ENCODE assay signal across 18 cellular contexts in the genomic region with DNA sequence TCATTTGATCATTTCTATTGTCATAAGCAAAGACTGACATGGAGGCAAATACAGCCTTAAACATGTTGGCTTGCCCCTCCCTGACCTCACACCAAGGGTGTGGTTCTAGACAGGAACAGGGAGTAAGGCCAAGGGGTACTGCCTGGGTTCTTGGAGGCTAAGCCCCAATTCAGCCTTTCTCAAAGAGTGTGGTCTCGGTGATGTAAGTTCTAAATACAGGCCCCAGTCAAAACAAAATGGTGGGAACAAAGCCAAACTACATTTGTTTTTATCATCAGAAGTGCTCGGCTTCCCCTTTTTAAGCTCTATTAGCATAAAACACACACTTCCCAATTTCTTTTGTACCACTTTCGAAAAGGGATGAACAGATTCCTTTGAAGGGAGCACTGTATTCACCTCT.
DNase-seq lines count a peak whose midpoint lies in the region; ATAC-seq and TF ChIP-seq lines count a peak whose summit lies in the region.
"Had no signal": no experiment of that assay in that cellular context is flagged by ENCODE, and none has a peak within 500 bp of the region (broad histone marks: within the 10 kb centered on the region; RNA-seq: fewer than 3 reads in every experiment).

No MANE protein-coding gene starts in this region.

- H3K27me3 ChIP-seq in muscle layer of colon (ENCODE audit: control insufficient read depth in 1 of 2, insufficient read depth in 2 of 2, low read length in 2 of 2) (no peaks in the 10 kb centered on the region), upper lobe of right lung (no peaks in the 10 kb centered on the region), testis (no peaks in the 10 kb centered on the region)
- H3K27me3 ChIP-seq: right lobe of liver had no signal

- peaks cover 46% of the 10 kb centered on the region for H3K4me1 ChIP-seq in muscle layer of colon (ENCODE audit: insufficient read depth, low read length)
- no peaks in the 10 kb centered on the region for H3K4me1 ChIP-seq in upper lobe of right lung
- peaks cover 6% of the 10 kb centered on the region for H3K4me1 ChIP-seq in testis
- H3K4me1 ChIP-seq: BE2C, right lobe of liver had no signal

- WGBS in testis, 2 donors, result 56 to 73% methylated on average over 3 of the region's 3 CpGs

- no peaks in the 10 kb centered on the region for H3K36me3 ChIP-seq in muscle layer of colon (ENCODE audit: insufficient read depth, low read length)
- no peaks in the 10 kb centered on the region for H3K36me3 ChIP-seq in upper lobe of right lung
- H3K36me3 ChIP-seq in testis (ENCODE audit: low read depth, missing control alignments), result no peaks in the 10 kb centered on the region
- H3K36me3 ChIP-seq: BE2C, right lobe of liver had no signal

- H3K27ac ChIP-seq in coronary artery (peak overlapping the region; percentile 15 to 24), muscle layer of colon (ENCODE audit: low read depth, low read length) (peak overlapping the region; percentile 6), upper lobe of right lung (no peak overlapping the region), testis (no peak overlapping the region)
- H3K27ac ChIP-seq: 22Rv1, right lobe of liver had no signal

- no peak for TF ChIP-seq POLR2A in testis (IDR thresholded peaks at IDR 0.05)

- in situ Hi-C loops in GM13977 (cut with MboI; ENCODE audit: low pct_unique_long_range_greater_than_20kb, low sequenced_read_pairs, unreplicated experiment), result no loop called here

- TF ChIP-seq CTCF in coronary artery (IDR thresholded peaks at IDR 0.05) (no peak), upper lobe of right lung (IDR thresholded peaks at IDR 0.05) (no peak), testis (IDR thresholded peaks at IDR 0.05) (no peak), GM13977 (IDR thresholded peaks at IDR 0.05; ENCODE audit: extremely low read depth, insufficient read depth, missing control alignments) (no peak)

- H3K9me3 ChIP-seq in muscle layer of colon (ENCODE audit: low read length) (no peaks in the 10 kb centered on the region), upper lobe of right lung (no peaks in the 10 kb centered on the region), testis (no peaks in the 10 kb centered on the region)
- H3K9me3 ChIP-seq: BE2C, right lobe of liver had no signal

- peak; percentile 54 for ATAC-seq in upper lobe of right lung
- ATAC-seq: stimulated activated naive CD8-positive, alpha-beta T cell treated with anti-CD3 and anti-CD28 coated beads, Interleukin-15, amount 100 ng/mL, for 72 hours had no signal

- intact Hi-C loops in upper lobe of right lung (cut with DNase I) (no loop called here), testis (cut with DNase I; ENCODE audit: low total_unique reads) (no loop called here)

- no peak overlapping the region for H3K9ac ChIP-seq in muscle layer of colon (ENCODE audit: low read length)

- no peak overlapping the region for H3K4me3 ChIP-seq in coronary artery
- H3K4me3 ChIP-seq in muscle layer of colon (ENCODE audit: low read depth in 1 of 2, low read length in 2 of 2), result no peak overlapping the region
- H3K4me3 ChIP-seq in upper lobe of right lung, result no peak overlapping the region
- no peak overlapping the region for H3K4me3 ChIP-seq in testis
- H3K4me3 ChIP-seq: right lobe of liver had no signal

- DNase-seq in SIG-M5 treated with dmso at 0.1 percent for 504 hours (lab: John Stamatoyannopoulos, UW; ENCODE audit: unreplicated experiment) (peak; percentile 8), SIG-M5 (lab: John Stamatoyannopoulos, UW) (no peak), coronary artery (ENCODE audit: low spot score) (no peak), upper lobe of right lung (no peak), testis (no peak), GM13977 (ENCODE audit: low spot score) (no peak)
- no peak for DNase-seq in activated CD4-positive, alpha-beta T cell treated with anti-CD3 and anti-CD28 coated beads, Interleukin-2, amount 50 U/mL, for 1 hour
- DNase-seq: activated T-cell treated with anti-CD3 and anti-CD28 coated beads for 4 hours; BE2C; HFFc6; hippocampal formation; KG1; NCI-H2171; right lobe of liver; stimulated activated CD4-positive, alpha-beta T cell treated with anti-CD3 and anti-CD28 coated beads, Interleukin-1b, Interleukin-23, amount 100 ng/mL, for 48 hours; stimulated activated naive CD8-positive, alpha-beta T cell treated with anti-CD3 and anti-CD28 coated beads, Interleukin-15, amount 100 ng/mL, for 72 hours had no signal

Comparison
In these comparisons a context has a peak if more than half of its experiments do, and no peak if none do; other contexts are left out.
1. H3K27ac ChIP-seq: peak in coronary artery (2 of 2) and muscle layer of colon (single experiment); none in upper lobe of right lung (single experiment) and testis (0 of 2).